ENCODE assay signal across 8 cellular contexts in the genomic region with DNA sequence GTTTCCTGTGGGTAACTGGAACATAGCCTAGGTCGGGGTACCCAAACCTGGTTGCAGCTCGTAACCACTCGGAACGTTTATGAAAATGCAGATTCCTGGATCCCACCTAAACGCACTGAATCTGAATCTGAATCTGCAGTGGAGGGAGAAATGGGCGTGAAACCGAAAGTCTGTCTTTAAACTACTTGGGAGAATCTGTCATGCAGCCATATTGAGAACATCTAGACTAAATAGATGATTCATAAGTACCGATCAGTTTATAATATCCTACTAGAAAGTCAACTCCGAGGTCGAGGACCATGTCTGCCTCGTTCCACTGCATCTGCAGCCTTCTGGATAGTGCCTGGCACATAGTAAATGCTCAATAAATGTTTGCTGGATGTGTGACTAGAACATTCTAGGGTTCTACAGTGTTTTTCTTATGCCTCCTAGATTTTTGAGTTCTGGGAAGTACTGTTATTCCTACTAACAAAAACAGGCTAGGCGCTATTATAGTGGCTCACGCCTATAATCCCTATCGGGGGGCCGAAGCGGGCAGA. TPM values are rescaled to one million over a fixed set of nuclear protein-coding genes. Genes with fewer than 3 reads are reported as not detected.
DNase-seq lines count a peak whose midpoint lies in the region; ATAC-seq and TF ChIP-seq lines count a peak whose summit lies in the region.

No MANE protein-coding gene starts in this region.

- peak overlapping the region; percentile 92 for H3K4me3 Mint-ChIP-seq in activated T-cell treated with anti-CD3 and anti-CD28 coated beads, Interleukin-2, amount 50 U/mL, for 24 hours

- H3K27me3 ChIP-seq in heart left ventricle (no peaks in the 10 kb centered on the region), iPS-18a (ENCODE audit: control insufficient read depth, insufficient read depth, low read length) (no peaks in the 10 kb centered on the region), stomach smooth muscle (ENCODE audit: control insufficient read depth in 1 of 2, insufficient read depth in 2 of 2, low read length in 2 of 2) (no peaks in the 10 kb centered on the region)

- intact Hi-C loops in heart left ventricle (cut with DNase I) = loop anchor here in 2 of 10 donors (2.0 to 10.0 kb wide), 2 partner anchors 18 to 138 kb away; partner anchors contain the start of gene SLC27A4 (in 1 of the 2)
- intact Hi-C loops in Right ventricle myocardium inferior (cut with DNase I) = loop anchor here (5.0 kb wide), 1 partner anchor 46 kb away; the partner anchor contains the start of genes GOLGA2 and SWI5

- no peaks in the 10 kb centered on the region for H3K9me3 Mint-ChIP-seq in activated T-cell treated with anti-CD3 and anti-CD28 coated beads, Interleukin-2, amount 50 U/mL, for 24 hours

- H3K36me3 ChIP-seq in heart left ventricle = peaks cover 0 to 63% (median 41%) of the 10 kb centered on the region in 9 donors
- H3K36me3 ChIP-seq in iPS-18a (ENCODE audit: control insufficient read depth, low read depth, low read length) = peaks cover 12% of the 10 kb centered on the region
- peaks cover 16 to 21% of the 10 kb centered on the region in 2 donors for H3K36me3 ChIP-seq in stomach smooth muscle (ENCODE audit: control insufficient read depth in 2 of 2, insufficient read depth in 2 of 2, low read length in 2 of 2)

- TF ChIP-seq POLR2A in heart left ventricle (IDR thresholded peaks at IDR 0.05) = no peak

- peak overlapping the region; percentile 84 to 98 (median 94) for H3K27ac ChIP-seq in heart left ventricle
- no peak overlapping the region for H3K27ac ChIP-seq in iPS-18a (ENCODE audit: low read length)
- peak overlapping the region; percentile 87 for H3K27ac ChIP-seq in stomach smooth muscle (ENCODE audit: low read length)

- H3K9me3 ChIP-seq in heart left ventricle (no peaks in the 10 kb centered on the region), iPS-18a (ENCODE audit: control insufficient read depth, low read depth, low read length) (no peaks in the 10 kb centered on the region), stomach smooth muscle (ENCODE audit: control insufficient read depth in 2 of 2, low read length in 2 of 2) (no peaks in the 10 kb centered on the region)

- DNase-seq in heart left ventricle (no peak), Right ventricle myocardium inferior (ENCODE audit: missing footprints) (no peak), NCI-H1436 (lab: John Stamatoyannopoulos, UW) (no peak)
- no peak for DNase-seq in activated T-cell treated with anti-CD3 and anti-CD28 coated beads, Interleukin-2, amount 50 U/mL, for 24 hours
- no peak for DNase-seq in effector CD4-positive, alpha-beta T cell

- H3K4me3 ChIP-seq in heart left ventricle (peak overlapping the region; percentile 62 to 98 (median 92)), iPS-18a (ENCODE audit: low read length) (peak overlapping the region; percentile 98), stomach smooth muscle (ENCODE audit: low read length in 2 of 2) (peak overlapping the region; percentile 98)

- H3K9ac ChIP-seq in iPS-18a (ENCODE audit: low read length) = peak overlapping the region; percentile 91
- peak overlapping the region; percentile 76 to 98 for H3K9ac ChIP-seq in stomach smooth muscle (ENCODE audit: low read length in 2 of 2)

- H3K36me3 Mint-ChIP-seq in activated T-cell treated with anti-CD3 and anti-CD28 coated beads, Interleukin-2, amount 50 U/mL, for 24 hours (ENCODE audit: low read depth) = peaks cover 75% of the 10 kb centered on the region

- WGBS in heart left ventricle, 4 donors = 23 to 29% (median 26%) methylated on average over 16 of the region's 16 CpGs

- H3K27me3 Mint-ChIP-seq in activated T-cell treated with anti-CD3 and anti-CD28 coated beads, Interleukin-2, amount 50 U/mL, for 24 hours = no peaks in the 10 kb centered on the region

- peak overlapping the region; percentile 100 for H3K27ac Mint-ChIP-seq in activated T-cell treated with anti-CD3 and anti-CD28 coated beads, Interleukin-2, amount 50 U/mL, for 24 hours

- ATAC-seq in heart left ventricle (no peak), Right ventricle myocardium inferior (no peak), GM18907 (IDR thresholded peaks at IDR 0.05; ENCODE audit: unreplicated experiment) (no peak)

- no peak for TF ChIP-seq CTCF in heart left ventricle (IDR thresholded peaks at IDR 0.05)

- H3K4me1 Mint-ChIP-seq in activated T-cell treated with anti-CD3 and anti-CD28 coated beads, Interleukin-2, amount 50 U/mL, for 24 hours (ENCODE audit: low read depth) = peaks cover 34% of the 10 kb centered on the region

- H3K4me1 ChIP-seq in heart left ventricle = peaks cover 6 to 41% (median 29%) of the 10 kb centered on the region in 12 donors
- peaks cover 5% of the 10 kb centered on the region for H3K4me1 ChIP-seq in iPS-18a (ENCODE audit: control insufficient read depth, low read depth, low read length)
- peaks cover 25% of the 10 kb centered on the region for H3K4me1 ChIP-seq in stomach smooth muscle (ENCODE audit: control insufficient read depth, insufficient read depth, low read length)

RNA-seq across cellular contexts. Expression of gene COQ4, which starts 0.6 kb away (rescaled TPM):
- total RNA-seq in heart left ventricle (10 to 100 TPM; 19.0 to 43.2 (median 29.8) TPM), Right ventricle myocardium inferior (29.1 TPM)
- polyA plus RNA-seq in heart left ventricle = 10 to 100 TPM; 32.2 to 38.1 TPM

RNA-seq across cellular contexts. Expression of gene TRUB2, which starts 1.0 kb away (rescaled TPM):
- total RNA-seq in heart left ventricle = 10 to 100 TPM; 12.9 to 49.7 (median 34.5) TPM
- 10 to 100 TPM; 25.3 to 25.6 TPM for polyA plus RNA-seq in heart left ventricle
- 37.4 TPM for total RNA-seq in Right ventricle myocardium inferior

RNA-seq across cellular contexts. Expression of gene SLC27A4, which starts 17.1 kb away (rescaled TPM):
- 10 to 100 TPM; 10.7 to 36.1 (median 17.8) TPM for total RNA-seq in heart left ventricle
- 10 to 100 TPM; 25.9 to 48.8 TPM for polyA plus RNA-seq in heart left ventricle
- 19.2 TPM for total RNA-seq in Right ventricle myocardium inferior

RNA-seq across cellular contexts. Expression of gene SWI5, which starts 47.2 kb away (rescaled TPM):
- 10 to 100 TPM; 10.8 to 23.9 (median 18.7) TPM for total RNA-seq in heart left ventricle
- polyA plus RNA-seq in heart left ventricle = 10 to 100 TPM; 25.8 to 30.6 TPM
- total RNA-seq in Right ventricle myocardium inferior = 14.9 TPM

RNA-seq across cellular contexts. Expression of gene GOLGA2, which starts 47.5 kb away (rescaled TPM):
- total RNA-seq in heart left ventricle = 100 to 1,000 TPM in 1 of 9 donors, 10 to 100 TPM in 8; 68.5 to 122 (median 87.4) TPM
- 100 to 1,000 TPM in 1 of 2 donors, 10 to 100 TPM in 1; 77.7 to 144 TPM for polyA plus RNA-seq in heart left ventricle
- total RNA-seq in Right ventricle myocardium inferior = 76.4 TPM
